In genomic region chr3:98809561-98809960, GRCh38 we compare ENCODE assay signal across 17 cellular contexts. TPM values are rescaled to one million over a fixed set of nuclear protein-coding genes. Genes with fewer than 3 reads are reported as not detected.
DNase-seq lines count a peak whose midpoint lies in the region; ATAC-seq, FAIRE-seq and TF ChIP-seq lines count a peak whose summit lies in the region.
"Had no signal": no experiment of that assay in that cellular context is flagged by ENCODE, and none has a peak within 500 bp of the region (broad histone marks: within the 10 kb centered on the region; RNA-seq: fewer than 3 reads in every experiment).

No MANE protein-coding gene starts in this region.

- POLR2A ChIA-PET in GM12878 (lab: Charles Lee), result interaction anchor here (0.9 kb wide), 1 partner anchor 207 kb away, joined by 3 read pairs; no protein-coding TSS in a partner anchor

- no peak overlapping the region for H3K9ac ChIP-seq in GM12878 (ENCODE audit: control insufficient read depth, insufficient read depth, low read length)

- TF ChIP-seq EP300 in GM12878 (IDR thresholded peaks at IDR 0.05; ENCODE audit: borderline replicate concordance in 1 of 2, control insufficient read depth in 1 of 2, low read depth in 2 of 2, low read length in 2 of 2), result no peak

- no peaks in the 10 kb centered on the region for H3K4me1 ChIP-seq in GM12878 (ENCODE audit: control insufficient read depth, insufficient read depth, low read length)

- DNase-seq in GF-D8 (lab: John Stamatoyannopoulos, UW), result peak; percentile 56
- no peak for DNase-seq in GM12878 (ENCODE audit: low read depth, low spot score)
- peak; percentile 27 for DNase-seq in medulla oblongata (ENCODE audit: extremely low spot score)
- DNase-seq in lower leg skin (ENCODE audit: low spot score in 2 of 2), result no peak
- no peak for DNase-seq in activated CD4-positive, alpha-beta T cell treated with anti-CD3 and anti-CD28 coated beads for 1 hour
- DNase-seq in NCI-H748 treated with DMSO at 0.1 percent for 48 hours (lab: John Stamatoyannopoulos, UW), result no peak
- DNase-seq: activated CD4-positive, alpha-beta T cell treated with anti-CD3 and anti-CD28 coated beads, Interleukin-2, amount 50 U/mL, for 4 hours; activated T-cell treated with anti-CD3 and anti-CD28 coated beads, Interleukin-2, amount 50 U/mL, for 4 hours; Kasumi-1; NCI-H1436 treated with DMSO at 0.1 percent for 48 hours; NCI-H226; T-helper 9 cell had no signal

- TF ChIP-seq RAD21 in GM12878 (IDR thresholded peaks at IDR 0.05; ENCODE audit: insufficient read depth, low read depth, low read length), result no peak

- RAD21 ChIA-PET in GM12878 (lab: Charles Lee; ENCODE audit: unreplicated experiment), result interaction anchor here (1.0 to 9.4 kb wide), 11 partner anchors 16 to 273 kb away, joined by 3 to 224 read pairs (median 4); no protein-coding TSS in a partner anchor

- H3K9me3 ChIP-seq in GM12878 (replicated peaks; ENCODE audit: control insufficient read depth, insufficient read depth, low read length), result no peaks in the 10 kb centered on the region

- BruUV-seq in GM12878 (replicated peaks; lab: Mats Ljungman, UMichigan), result no TSS peak

- H4K20me1 ChIP-seq in GM12878 (ENCODE audit: control insufficient read depth, insufficient read depth), result no peaks in the 10 kb centered on the region

- no peak overlapping the region for H2AFZ ChIP-seq in GM12878 (ENCODE audit: control insufficient read depth, low read depth, low read length)

- ATAC-seq in HG02870 (IDR thresholded peaks at IDR 0.05; ENCODE audit: unreplicated experiment), result peak; percentile 54
- ATAC-seq in GM12878, result peak; percentile 72
- no peak for ATAC-seq in GM19023 (IDR thresholded peaks at IDR 0.05; ENCODE audit: unreplicated experiment)
- ATAC-seq: activated T-cell treated with anti-CD3 and anti-CD28 coated beads, Interleukin-2, amount 50 U/mL, for 4 hours; natural killer cell treated with Interleukin-12 subunit alpha and Interleukin-12 subunit beta and Interleukin-15 and Interleukin-18, amount 100 ng/mL, for 72 hours had no signal

- CTCF ChIA-PET in GM12878 (lab: Yijun Ruan, JAX), result interaction anchor here (0.7 to 9.4 kb wide), 7 partner anchors 8 to 480 kb away, joined by 3 to 373 read pairs (median 3); partner anchors contain the start of gene CPOX

- no peak overlapping the region for H3K4me2 ChIP-seq in GM12878 (ENCODE audit: control insufficient read depth, insufficient read depth)

- H3K36me3 ChIP-seq in GM12878 (ENCODE audit: control insufficient read depth in 2 of 2, insufficient read depth in 2 of 2, low read length in 1 of 2), result no peaks in the 10 kb centered on the region

- H3K27ac ChIP-seq in GM12878 (ENCODE audit: control insufficient read depth, insufficient read depth), result no peak overlapping the region

- H3K79me2 ChIP-seq in GM12878 (ENCODE audit: control insufficient read depth, insufficient read depth, low read length), result no peaks in the 10 kb centered on the region

- TF ChIP-seq CTCF in GM12878 (IDR thresholded peaks at IDR 0.05 in 2 of 3, conservative IDR thresholded peaks at IDR 0.05 in 1 of 3; ENCODE audit: control insufficient read depth in 2 of 3, extremely low read depth in 1 of 3, insufficient read depth in 1 of 3, low read depth in 3 of 3, low read length in 3 of 3) (no peak), lower leg skin (IDR thresholded peaks at IDR 0.05) (no peak)

- H3K27me3 ChIP-seq in GM12878 (replicated peaks in 1 of 2; ENCODE audit: control insufficient read depth in 2 of 2, insufficient read depth in 2 of 2, low read length in 1 of 2), result no peaks in the 10 kb centered on the region

- SMC1A ChIA-PET in GM12878 (lab: Charles Lee; ENCODE audit: uncharacterized antibody, unreplicated experiment), result interaction anchor here (0.9 to 10.2 kb wide), 13 partner anchors 11 to 770 kb away, joined by 3 to 408 read pairs (median 4); partner anchors contain the start of gene CPOX

- in situ Hi-C loops in GM12878 (cut with MboI), result loop anchor here (25.0 kb wide), 1 partner anchor 472 kb away; no protein-coding TSS in a partner anchor

- intact Hi-C loops in GM12878 (cut with micrococcal nuclease; ENCODE audit: unreplicated experiment), result loop anchor here (1.0 kb wide), 1 partner anchor 209 kb away; no protein-coding TSS in a partner anchor
- intact Hi-C loops in lower leg skin (cut with DNase I; ENCODE audit: low total_unique reads), result loop anchor here (5.0 kb wide), 1 partner anchor 207 kb away; no protein-coding TSS in a partner anchor

- H3K4me3 ChIP-seq in GM12878 (no peak overlapping the region), lower leg skin (ENCODE audit: low read depth, poor library complexity, severe bottlenecking) (no peak overlapping the region)

- 57% methylated on average over 3 of the region's 3 CpGs for WGBS in GM12878 (ENCODE audit: insufficient coverage, insufficient replicate concordance, low lambda C conversion rate, missing lambda C conversion rate)
- WGBS in lower leg skin, 2 donors, result 65 to 80% methylated on average over 3 of the region's 3 CpGs

- FAIRE-seq in GM12878 (lab: Jason Lieb, UNC), result no peak
- FAIRE-seq: endometrium, frontal cortex had no signal

- TF ChIP-seq POLR2A in GM12878 (IDR thresholded peaks at IDR 0.05; ENCODE audit: low read depth, low read length) (no peak), lower leg skin (IDR thresholded peaks at IDR 0.05) (no peak)

TF ChIP-seq in GM12878, 131 proteins besides CTCF, POLR2A, EP300 and RAD21:
- TF ChIP-seq TCF12 (IDR thresholded peaks at IDR 0.05; ENCODE audit: low read depth, low read length), result 0 out of 2 replicates have a peak, but pooled peaks have one; percentile 25
- TF ChIP-seq CREB1 (IDR thresholded peaks at IDR 0.05; ENCODE audit: low read depth), result peak; percentile 29; the same call in 1 of the 2 replicates
- TF ChIP-seq CBX3 (IDR thresholded peaks at IDR 0.05; ENCODE audit: borderline replicate concordance, low read depth), result no peak
- no peak for TF ChIP-seq SUZ12 (IDR thresholded peaks at IDR 0.05; ENCODE audit: unreplicated experiment)
- TF ChIP-seq PAX5 (IDR thresholded peaks at IDR 0.05; ENCODE audit: borderline replicate concordance, low read depth, low read length), result no peak
- TF ChIP-seq, protein P1, sequence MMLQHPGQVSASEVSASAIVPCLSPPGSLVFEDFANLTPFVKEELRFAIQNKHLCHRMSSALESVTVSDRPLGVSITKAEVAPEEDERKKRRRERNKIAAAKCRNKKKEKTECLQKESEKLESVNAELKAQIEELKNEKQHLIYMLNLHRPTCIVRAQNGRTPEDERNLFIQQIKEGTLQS (IDR thresholded peaks at IDR 0.05; ENCODE audit: borderline replicate concordance, extremely low read depth, low read depth, low read length), result no peak
- TF ChIP-seq ETV6 (conservative IDR thresholded peaks at IDR 0.05 in 1 of 2, IDR thresholded peaks at IDR 0.05 in 1 of 2; ENCODE audit: borderline replicate concordance in 1 of 2, low read depth in 1 of 2), result peak in 1 of 2 experiments; percentile 15; a peak in 1 of 4 replicates
- TF ChIP-seq GABPA (IDR thresholded peaks at IDR 0.05; ENCODE audit: low read depth), result no peak
- TF ChIP-seq NFIC (IDR thresholded peaks at IDR 0.05; ENCODE audit: low read depth, low read length), result peak; percentile 36; the same call in 1 of the 2 replicates
- TF ChIP-seq, protein P2, sequence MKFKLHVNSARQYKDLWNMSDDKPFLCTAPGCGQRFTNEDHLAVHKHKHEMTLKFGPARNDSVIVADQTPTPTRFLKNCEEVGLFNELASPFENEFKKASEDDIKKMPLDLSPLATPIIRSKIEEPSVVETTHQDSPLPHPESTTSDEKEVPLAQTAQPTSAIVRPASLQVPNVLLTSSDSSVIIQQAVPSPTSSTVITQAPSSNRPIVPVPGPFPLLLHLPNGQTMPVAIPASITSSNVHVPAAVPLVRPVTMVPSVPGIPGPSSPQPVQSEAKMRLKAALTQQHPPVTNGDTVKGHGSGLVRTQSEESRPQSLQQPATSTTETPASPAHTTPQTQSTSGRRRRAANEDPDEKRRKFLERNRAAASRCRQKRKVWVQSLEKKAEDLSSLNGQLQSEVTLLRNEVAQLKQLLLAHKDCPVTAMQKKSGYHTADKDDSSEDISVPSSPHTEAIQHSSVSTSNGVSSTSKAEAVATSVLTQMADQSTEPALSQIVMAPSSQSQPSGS (IDR thresholded peaks at IDR 0.05; ENCODE audit: low read length), result 0 out of 2 replicates have a peak, but pooled peaks have one; percentile 23
- TF ChIP-seq ZBED1 (IDR thresholded peaks at IDR 0.05; ENCODE audit: borderline replicate concordance), result peak; percentile 59; the same call in 1 of the 2 replicates
- TF ChIP-seq EED (IDR thresholded peaks at IDR 0.05; ENCODE audit: low read depth), result peak; percentile 70
- peak; percentile 45; the same call in 1 of the 2 replicates for TF ChIP-seq ATF7 (IDR thresholded peaks at IDR 0.05; ENCODE audit: low read depth)
- 0 out of 3 replicates have a peak, but pooled peaks of 1 of the 2 experiments have one; percentile 4 for TF ChIP-seq EGR1 (IDR thresholded peaks at IDR 0.05; ENCODE audit: borderline replicate concordance in 1 of 2, low read depth in 2 of 2, low read length in 2 of 2)
- TF ChIP-seq RBBP5 (conservative IDR thresholded peaks at IDR 0.05), result no peak

RNA-seq across cellular contexts. Expression of gene ST3GAL6, which starts 46.4 kb away (rescaled TPM):
- 172 and 176 TPM in 2 replicates for total RNA-seq in GM12878 (2013; cell fraction: nucleolus; rRNA removed)
- total RNA-seq in GM12878 (2014; rRNA removed) (35.4 and 43.9 TPM in 2 replicates), GM12878 (2014; rRNA removed; fragmentation: Illumina TruSeq; extraction: Trizol) (38.6 and 39.2 TPM in 2 replicates), GM12878 (2021) (36.2 TPM in 2 replicates), lower leg skin (10 to 100 TPM; 19.2 to 40.8 (median 24.3) TPM)
- 3.2 TPM for polyA plus RNA-seq in GM12878 (2011; ENCODE audit: low read depth)
- polyA plus RNA-seq in GM12878 (2011; rRNA removed) (20.2 and 31.3 TPM in 2 replicates), GM12878 (2014; fragmentation: Illumina TruSeq; extraction: Trizol) (38.8 and 58.0 TPM in 2 replicates), GM12878 (2014; fragmentation: Nextera tagmentation; extraction: Ambion mirVana) (10 to 100 TPM; 19.5 to 31.4 TPM), GM12878 (2014; rRNA removed) (32.4 and 41.2 TPM in 2 replicates), GM12878 (2016; fragmentation: Nextera tagmentation; extraction: Ambion mirVana) (10 to 100 TPM; 38.8 to 40.4 TPM)
- polyA plus RNA-seq in GM12878 (2011; cell fraction: cytosol; rRNA removed), result 6.9 and 9.8 TPM in 2 replicates
- 21.4 and 27.9 TPM in 2 replicates for polyA plus RNA-seq in GM12878 (2011; cell fraction: nucleus; rRNA removed)
- polyA plus RNA-seq in GM12878 (2012), result 6.3 and 11.1 TPM in 2 replicates
- polyA minus RNA-seq in GM12878 (2011; rRNA and poly(A)+ RNA removed), result 10.3 and 13.2 TPM in 2 replicates
- 7.8 and 8.3 TPM in 2 replicates for polyA minus RNA-seq in GM12878 (2011; cell fraction: cytosol; rRNA and poly(A)+ RNA removed)
- polyA minus RNA-seq in GM12878 (2011; cell fraction: nucleus; rRNA and poly(A)+ RNA removed), result 25.9 and 40.0 TPM in 2 replicates
- total RNA-seq: natural killer cell treated with Interleukin-12 subunit alpha and Interleukin-12 subunit beta and Interleukin-15 and Interleukin-18, amount 100 ng/mL, for 72 hours had no signal

Comparison
In these comparisons a context has a peak if more than half of its experiments do, and no peak if none do; other contexts are left out.
1. DNase-seq: peak in GF-D8 (single experiment) and medulla oblongata (single experiment); none in GM12878 (single experiment), lower leg skin (0 of 2), activated CD4-positive, alpha-beta T cell treated with anti-CD3 and anti-CD28 coated beads for 1 hour (single experiment) and NCI-H748 treated with DMSO at 0.1 percent for 48 hours (single experiment).